8 cellular contexts compared by ENCODE assay signal in genomic region chr19:21396893-21397572, GRCh38. TPM values are rescaled to one million over a fixed set of nuclear protein-coding genes. Genes with fewer than 3 reads are reported as not detected.
DNase-seq lines count a peak whose midpoint lies in the region; ATAC-seq and TF ChIP-seq lines count a peak whose summit lies in the region.

ZNF493 (plus strand) TSS chr19:21397133; CDS start chr19:21397238, 105 bp downstream.

- H3K9me2 ChIP-seq in GM23338 (ENCODE audit: insufficient read depth): no peaks in the 10 kb centered on the region
- no peaks in the 10 kb centered on the region for H3K9me2 ChIP-seq in neural cell (ENCODE audit: insufficient read depth, low read length)

- H3K4me2 ChIP-seq in GM23338 (peak within 1 kb of the TSS; percentile 90), neural cell (ENCODE audit: low read length) (peak within 1 kb of the TSS; percentile 95)

- TF ChIP-seq EP300 in neural cell (conservative IDR thresholded peaks at IDR 0.05; ENCODE audit: poor library complexity, severe bottlenecking): peak; percentile 43

- H3K4me3 Mint-ChIP-seq in GM23338: peak within 1 kb of the TSS; percentile 99
- H3K4me3 Mint-ChIP-seq in stimulated activated naive CD8-positive, alpha-beta T cell treated with anti-CD3 and anti-CD28 coated beads, Interleukin-15, amount 100 ng/mL, for 72 hours: peak within 1 kb of the TSS; percentile 93 to 97

- TF ChIP-seq RAD21 in neural cell (conservative IDR thresholded peaks at IDR 0.05): no peak

- peaks cover 3% of the 10 kb centered on the region for H3K9me3 ChIP-seq in neural cell (ENCODE audit: low read length)

- peaks cover 6% of the 10 kb centered on the region for H3K4me1 ChIP-seq in GM23338 (ENCODE audit: insufficient read depth)

- H3K4me3 ChIP-seq in GM23338: peak within 1 kb of the TSS; percentile 95
- peak within 1 kb of the TSS; percentile 92 for H3K4me3 ChIP-seq in LNCaP clone FGC (ENCODE audit: low read depth, low read length)
- H3K4me3 ChIP-seq in foreskin fibroblast (ENCODE audit: low read depth in 1 of 2, low read length in 2 of 2): peak within 1 kb of the TSS; percentile 59 to 96
- H3K4me3 ChIP-seq in neural cell (ENCODE audit: low read length): peak within 1 kb of the TSS; percentile 82

- H3K27ac ChIP-seq in GM23338 (ENCODE audit: low read depth) (peak within 1 kb of the TSS; percentile 68; the same call in 1 of the 2 replicates), neural cell (ENCODE audit: low read length) (peak within 1 kb of the TSS; percentile 95)

- H3K27me3 ChIP-seq in GM23338 (ENCODE audit: insufficient read depth) (no peaks in the 10 kb centered on the region), neural cell (ENCODE audit: insufficient read depth, low read depth, low read length) (no peaks in the 10 kb centered on the region)

- H2AFZ ChIP-seq in GM23338: peak within 1 kb of the TSS; percentile 53; the same call in 1 of the 2 replicates
- H2AFZ ChIP-seq in neural cell (ENCODE audit: low read depth, low read length): peak within 1 kb of the TSS; percentile 86

- H3K9me3 Mint-ChIP-seq in GM23338: peaks cover 17% of the 10 kb centered on the region
- H3K9me3 Mint-ChIP-seq in stimulated activated naive CD8-positive, alpha-beta T cell treated with anti-CD3 and anti-CD28 coated beads, Interleukin-15, amount 100 ng/mL, for 72 hours: peaks cover 16 to 17% of the 10 kb centered on the region in 2 donors

- H4K20me1 ChIP-seq in GM23338 (replicated peaks; ENCODE audit: insufficient read depth) (peaks cover 4% of the 10 kb centered on the region; the same call in 1 of the 2 replicates), neural cell (ENCODE audit: insufficient read depth) (no peaks in the 10 kb centered on the region)

- no peak for TF ChIP-seq CTCF in GM23338 (conservative IDR thresholded peaks at IDR 0.05; ENCODE audit: low read depth in 2 of 2)
- no peak for TF ChIP-seq CTCF in LNCaP clone FGC (IDR thresholded peaks at IDR 0.05; ENCODE audit: control insufficient read depth, extremely low read depth, insufficient read depth)
- TF ChIP-seq CTCF in foreskin fibroblast (IDR thresholded peaks at IDR 0.05; ENCODE audit: low read depth, low read length): no peak
- TF ChIP-seq CTCF in neural cell (IDR thresholded peaks at IDR 0.05; ENCODE audit: poor library complexity, severe bottlenecking): no peak

- H3K27ac Mint-ChIP-seq in GM23338: peak within 1 kb of the TSS; percentile 95
- H3K27ac Mint-ChIP-seq in stimulated activated naive CD8-positive, alpha-beta T cell treated with anti-CD3 and anti-CD28 coated beads, Interleukin-15, amount 100 ng/mL, for 72 hours: peak within 1 kb of the TSS; percentile 94 to 96

- H3K79me2 ChIP-seq in GM23338 (replicated peaks; ENCODE audit: insufficient read depth) (peaks cover 48% of the 10 kb centered on the region), neural cell (replicated peaks; ENCODE audit: insufficient read depth, low read length) (peaks cover 38% of the 10 kb centered on the region)

- peaks cover 19% of the 10 kb centered on the region for H3K36me3 ChIP-seq in GM23338 (ENCODE audit: insufficient read depth)
- H3K36me3 ChIP-seq in neural cell (ENCODE audit: insufficient read depth, low read length): peaks cover 4% of the 10 kb centered on the region

- H3K36me3 Mint-ChIP-seq in GM23338 (ENCODE audit: low read depth): peaks cover 41% of the 10 kb centered on the region

- peak within 1 kb of the TSS; percentile 92 for H3K9ac ChIP-seq in neural cell (ENCODE audit: low read length)

- peak; percentile 99 for ATAC-seq in GM23338
- peak; percentile 100 for ATAC-seq in stimulated activated naive CD8-positive, alpha-beta T cell treated with anti-CD3 and anti-CD28 coated beads, Interleukin-15, amount 100 ng/mL, for 72 hours

- peak; percentile 95 for DNase-seq in EH (ENCODE audit: low read depth)
- peak; percentile 99 for DNase-seq in GM23338 (ENCODE audit: low spot score)
- DNase-seq in LNCaP clone FGC (ENCODE audit: low read depth): peak; percentile 93
- DNase-seq in SHP77 treated with DMSO at 0.1 percent for 48 hours (lab: John Stamatoyannopoulos, UW): peak; percentile 94
- DNase-seq in activated gamma-delta T cell treated with Interleukin-2 at 50 U/mL for 16 hours: peak; percentile 89
- peak; percentile 89 to 96 for DNase-seq in foreskin fibroblast
- DNase-seq in stimulated activated naive CD8-positive, alpha-beta T cell treated with anti-CD3 and anti-CD28 coated beads, Interleukin-15, amount 100 ng/mL, for 72 hours: peak; percentile 86 to 94

- H3F3A ChIP-seq in GM23338 (replicated peaks; ENCODE audit: low read depth): no peaks in the 10 kb centered on the region
- no peaks in the 10 kb centered on the region for H3F3A ChIP-seq in neural cell (ENCODE audit: insufficient read depth, low read length, poor library complexity, severe bottlenecking)

- H3K4me1 Mint-ChIP-seq in GM23338: no peaks in the 10 kb centered on the region
- H3K4me1 Mint-ChIP-seq in stimulated activated naive CD8-positive, alpha-beta T cell treated with anti-CD3 and anti-CD28 coated beads, Interleukin-15, amount 100 ng/mL, for 72 hours: peaks cover 26% of the 10 kb centered on the region

- peaks cover 1% of the 10 kb centered on the region for H3K27me3 Mint-ChIP-seq in GM23338 (ENCODE audit: insufficient read depth, low read depth, poor library complexity)
- H3K27me3 Mint-ChIP-seq in stimulated activated naive CD8-positive, alpha-beta T cell treated with anti-CD3 and anti-CD28 coated beads, Interleukin-15, amount 100 ng/mL, for 72 hours: no peaks in the 10 kb centered on the region

TF ChIP-seq in GM23338, 12 proteins besides CTCF, POLR2A, EP300 and RAD21 (continues in another document):
- TF ChIP-seq ZNF331 (CRISPR knock-in tag; IDR thresholded peaks at IDR 0.05; ENCODE audit: low read depth) (no peak), REST (IDR thresholded peaks at IDR 0.05; ENCODE audit: unreplicated experiment) (no peak)

TF ChIP-seq in neural cell, 6 proteins besides CTCF, POLR2A, EP300 and RAD21:
- TF ChIP-seq POLR2AphosphoS5 (IDR thresholded peaks at IDR 0.05): peak; percentile 97
- TF ChIP-seq MXI1 (conservative IDR thresholded peaks at IDR 0.05; ENCODE audit: poor library complexity, severe bottlenecking): peak; percentile 81
- peak; percentile 97 for TF ChIP-seq TAF1 (IDR thresholded peaks at IDR 0.05; ENCODE audit: low read depth)
- TF ChIP-seq REST (IDR thresholded peaks at IDR 0.05; ENCODE audit: borderline replicate concordance): peak; percentile 97
- no peak for TF ChIP-seq EZH2 (IDR thresholded peaks at IDR 0.05; ENCODE audit: borderline replicate concordance, insufficient read depth, low read length, poor library complexity, severe bottlenecking)
- TF ChIP-seq SMC3 (conservative IDR thresholded peaks at IDR 0.05; ENCODE audit: poor library complexity): peak; percentile 45
TF ChIP-seq in neural cell: peak in this region for 5.

RNA-seq across cellular contexts. Expression of gene ZNF493, which starts in this region (rescaled TPM):
- total RNA-seq in GM23338 (2014; rRNA removed; shearing (Covaris generic)): 60.7 and 63.4 TPM in 2 replicates
- polyA plus RNA-seq in GM23338 (2016; fragmentation: Nextera tagmentation; extraction: Ambion mirVana): 22.0 and 28.7 TPM in 2 replicates
- polyA plus RNA-seq in neural cell: 85.8 and 92.2 TPM in 2 replicates
- polyA minus RNA-seq in neural cell: 181 and 214 TPM in 2 replicates

Comparison
In these comparisons a context has a peak if more than half of its experiments do, and no peak if none do; other contexts are left out.
1. Peak in every context shown above with its lines: DNase-seq, ATAC-seq, H3K4me3 ChIP-seq and H3K27ac ChIP-seq.